14 cellular contexts compared by ENCODE assay signal in genomic region chr4:10082459-10083272, GRCh38. TPM values are rescaled to one million over a fixed set of nuclear protein-coding genes. Genes with fewer than 3 reads are reported as not detected.
DNase-seq lines count a peak whose midpoint lies in the region.
"Had no signal": no experiment of that assay in that cellular context is flagged by ENCODE, and none has a peak within 500 bp of the region (broad histone marks: within the 10 kb centered on the region; RNA-seq: fewer than 3 reads in every experiment).

No MANE protein-coding gene starts in this region.

- intact Hi-C loops in activated naive CD4-positive, alpha-beta T cell treated with anti-CD3 and anti-CD28 coated beads for 36 hours (cut with micrococcal nuclease) = no loop called here

- H3K4me1 Mint-ChIP-seq in activated naive CD4-positive, alpha-beta T cell treated with anti-CD3 and anti-CD28 coated beads for 36 hours (ENCODE audit: low read depth) = no peaks in the 10 kb centered on the region

- H3K27ac Mint-ChIP-seq in activated naive CD4-positive, alpha-beta T cell treated with anti-CD3 and anti-CD28 coated beads for 36 hours = no peak overlapping the region

- no peaks in the 10 kb centered on the region for H3K9me3 Mint-ChIP-seq in activated naive CD4-positive, alpha-beta T cell treated with anti-CD3 and anti-CD28 coated beads for 36 hours

- peaks cover 30% of the 10 kb centered on the region for H3K36me3 Mint-ChIP-seq in activated naive CD4-positive, alpha-beta T cell treated with anti-CD3 and anti-CD28 coated beads for 36 hours (ENCODE audit: low read depth)

- peak; percentile 1 for DNase-seq in activated naive CD4-positive, alpha-beta T cell treated with anti-CD3 and anti-CD28 coated beads for 36 hours
- DNase-seq in activated naive CD4-positive, alpha-beta T cell treated with Interleukin-2 at 50 U/mL for 16 hours = no peak
- peak; percentile 7 for DNase-seq in activated naive CD4-positive, alpha-beta T cell treated with anti-CD3 and anti-CD28 coated beads, Interleukin-2, amount 50 U/mL, for 16 hours
- DNase-seq in mesenteric fat pad (ENCODE audit: low spot score) (peak; percentile 76), superior temporal gyrus (ENCODE audit: extremely low spot score) (peak; percentile 40), NCI-H187 (lab: John Stamatoyannopoulos, UW) (no peak)
- DNase-seq in NK-92 treated with Interleukin-12 subunit alpha and Interleukin-12 subunit beta, amount 100 ng/mL, for 24 hours (lab: John Stamatoyannopoulos, UW) = no peak
- no peak for DNase-seq in stimulated activated CD4-positive, alpha-beta T cell treated with anti-CD3 and anti-CD28 coated beads, Interleukin-1b, Interleukin-23, amount 100 ng/mL, for 48 hours
- DNase-seq: amygdala, DMS53, NCI-H1417, NCI-H446, RPMI8226, T-helper 9 cell had no signal

- CTCF ChIA-PET in activated naive CD4-positive, alpha-beta T cell treated with anti-CD3 and anti-CD28 coated beads for 36 hours (lab: Charles Lee) = no interaction called here

- H3K27me3 Mint-ChIP-seq in activated naive CD4-positive, alpha-beta T cell treated with anti-CD3 and anti-CD28 coated beads for 36 hours (ENCODE audit: low read depth) = no peaks in the 10 kb centered on the region

- H3K4me3 Mint-ChIP-seq in activated naive CD4-positive, alpha-beta T cell treated with anti-CD3 and anti-CD28 coated beads for 36 hours = no peak overlapping the region

RNA-seq across cellular contexts. Expression of gene WDR1, which starts 33.9 kb away (rescaled TPM):
- 100 to 1,000 TPM; 271 to 295 TPM for total RNA-seq in activated naive CD4-positive, alpha-beta T cell treated with anti-CD3 and anti-CD28 coated beads for 36 hours
- total RNA-seq in mesenteric fat pad = 249 TPM

Comparison
In these comparisons a context has a peak if more than half of its experiments do, and no peak if none do; other contexts are left out.
1. DNase-seq: peak in activated naive CD4-positive, alpha-beta T cell treated with anti-CD3 and anti-CD28 coated beads for 36 hours (single experiment), activated naive CD4-positive, alpha-beta T cell treated with anti-CD3 and anti-CD28 coated beads, Interleukin-2, amount 50 U/mL, for 16 hours (single experiment), mesenteric fat pad (single experiment) and superior temporal gyrus (single experiment); none in activated naive CD4-positive, alpha-beta T cell treated with Interleukin-2 at 50 U/mL for 16 hours (single experiment), NK-92 treated with Interleukin-12 subunit alpha and Interleukin-12 subunit beta, amount 100 ng/mL, for 24 hours (single experiment), stimulated activated CD4-positive, alpha-beta T cell treated with anti-CD3 and anti-CD28 coated beads, Interleukin-1b, Interleukin-23, amount 100 ng/mL, for 48 hours (single experiment) and NCI-H187 (0 of 2).